Comparison of ENCODE assay signal across 16 cellular contexts in the genomic region with DNA sequence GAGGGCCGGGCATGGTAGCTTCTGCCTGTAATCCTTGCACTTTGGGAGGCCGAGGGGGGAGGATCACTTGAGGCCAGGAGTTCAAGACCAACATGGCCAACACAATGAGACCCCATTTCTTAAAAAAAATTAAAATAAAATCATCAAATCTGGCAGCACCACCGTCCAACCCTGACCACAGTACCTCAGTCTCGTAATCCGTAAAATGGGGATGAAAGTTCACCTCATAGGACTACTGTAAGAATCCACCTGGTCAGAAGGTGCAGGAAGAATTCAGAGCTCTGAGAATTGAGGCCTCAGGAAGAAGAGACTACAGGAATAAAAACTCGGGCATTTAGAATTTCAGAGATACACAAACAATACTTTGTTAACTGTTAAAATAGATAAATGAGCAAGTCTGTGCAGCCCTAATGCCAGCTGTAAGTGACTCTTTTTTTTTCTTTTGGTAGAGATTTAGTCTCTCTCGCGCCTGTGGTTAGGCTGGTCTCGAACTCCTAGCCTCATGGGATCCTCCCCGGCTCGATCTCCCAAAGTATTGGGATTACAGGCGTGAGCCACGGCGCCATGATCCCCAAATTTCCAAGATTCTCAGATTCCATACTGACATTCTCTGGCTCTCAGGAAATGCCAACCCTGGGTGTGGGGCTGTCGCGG. TPM values are rescaled to one million over a fixed set of nuclear protein-coding genes. Genes with fewer than 3 reads are reported as not detected.
A peak's percentile ranks its signal among the peaks of the same experiment; 100 is the strongest.
DNase-seq lines count a peak whose midpoint lies in the region; ATAC-seq and TF ChIP-seq lines count a peak whose summit lies in the region.
"Had no signal": no experiment of that assay in that cellular context is flagged by ENCODE, and none has a peak within 500 bp of the region (broad histone marks: within the 10 kb centered on the region; RNA-seq: fewer than 3 reads in every experiment).

No MANE protein-coding gene starts in this region.

- ATAC-seq in HG03378 (IDR thresholded peaks at IDR 0.05; ENCODE audit: unreplicated experiment) = no peak
- ATAC-seq in CD4-positive, alpha-beta T cell (ENCODE audit: poor library complexity) = no peak
- ATAC-seq in stimulated activated naive CD8-positive, alpha-beta T cell treated with anti-CD3 and anti-CD28 coated beads, Interleukin-15, amount 100 ng/mL, for 72 hours = no peak
- ATAC-seq: activated CD4-positive, CD25-positive, alpha-beta regulatory T cell treated with anti-CD3 and anti-CD28 coated beads, Interleukin-2, amount 50 U/mL, for 24 hours; activated naive CD8-positive, alpha-beta T cell treated with anti-CD3 and anti-CD28 coated beads, Interleukin-2, amount 50 U/mL, for 24 hours; stimulated activated naive CD8-positive, alpha-beta T cell treated with anti-CD3 and anti-CD28 coated beads, Interleukin-15, Interleukin-2, amounts not matched to agents 100 U/mL and 50 U/mL, for 24 hours had no signal

- POLR2A ChIA-PET in CD4-positive, alpha-beta T cell (lab: Charles Lee) = interaction anchor here (1.1 to 1.3 kb wide), 2 partner anchors 11 to 79 kb away, joined by 3 to 4 read pairs; no protein-coding TSS in a partner anchor

- DNase-seq in HFF-Myc (ENCODE audit: extremely low read depth, low read depth) = no peak
- DNase-seq in ascending aorta (ENCODE audit: low spot score in 2 of 2) = no peak
- peak; percentile 36 for DNase-seq in fibroblast of pulmonary artery (ENCODE audit: low read depth)
- no peak for DNase-seq in NCI-H1105 treated with DMSO at 0.1 percent for 48 hours (lab: John Stamatoyannopoulos, UW)
- no peak for DNase-seq in CD4-positive, alpha-beta T cell
- DNase-seq in stimulated activated naive CD8-positive, alpha-beta T cell treated with anti-CD3 and anti-CD28 coated beads, Interleukin-15, amount 100 ng/mL, for 72 hours = no peak
- DNase-seq: MG63 had no signal

- peak overlapping the region; percentile 34 to 48 for H3K27ac ChIP-seq in ascending aorta
- peak overlapping the region in 20 of 21 experiments; percentile 64 to 100 (median 96) for H3K27ac ChIP-seq in skin epidermis
- H3K27ac ChIP-seq in CD4-positive, alpha-beta T cell (ENCODE audit: low read depth, low read length) = no peak overlapping the region
- H3K27ac ChIP-seq: C4-2B, GM23248 had no signal

- no peaks in the 10 kb centered on the region for H3K9me3 ChIP-seq in ascending aorta
- no peaks in the 10 kb centered on the region for H3K9me3 ChIP-seq in CD4-positive, alpha-beta T cell (ENCODE audit: control insufficient read depth, low read length)
- H3K9me3 ChIP-seq: MG63 had no signal

- H3K4me1 Mint-ChIP-seq in CD4-positive, alpha-beta T cell (ENCODE audit: low read depth) = peaks cover 42% of the 10 kb centered on the region
- H3K4me1 Mint-ChIP-seq in stimulated activated naive CD8-positive, alpha-beta T cell treated with anti-CD3 and anti-CD28 coated beads, Interleukin-15, amount 100 ng/mL, for 72 hours = peaks cover 64% of the 10 kb centered on the region

- peaks cover 9% of the 10 kb centered on the region for H3K36me3 Mint-ChIP-seq in CD4-positive, alpha-beta T cell (ENCODE audit: low read depth)
- H3K36me3 Mint-ChIP-seq: naive B cell had no signal

- H3K9me3 Mint-ChIP-seq in CD4-positive, alpha-beta T cell = no peaks in the 10 kb centered on the region
- no peaks in the 10 kb centered on the region for H3K9me3 Mint-ChIP-seq in stimulated activated naive CD8-positive, alpha-beta T cell treated with anti-CD3 and anti-CD28 coated beads, Interleukin-15, amount 100 ng/mL, for 72 hours
- H3K9me3 Mint-ChIP-seq: activated naive CD8-positive, alpha-beta T cell treated with anti-CD3 and anti-CD28 coated beads, Interleukin-2, amount 50 U/mL, for 24 hours; dendritic cell treated with granulocyte-macrophage colony-stimulating factor and Interleukin-4, amounts not matched to agents 40 ng/mL and 50 ng/mL, for 4 days; naive B cell had no signal

- no peak overlapping the region for H3K27ac Mint-ChIP-seq in CD4-positive, alpha-beta T cell
- H3K27ac Mint-ChIP-seq in stimulated activated naive CD8-positive, alpha-beta T cell treated with anti-CD3 and anti-CD28 coated beads, Interleukin-15, amount 100 ng/mL, for 72 hours = no peak overlapping the region
- H3K27ac Mint-ChIP-seq: activated naive CD8-positive, alpha-beta T cell treated with anti-CD3 and anti-CD28 coated beads, Interleukin-2, amount 50 U/mL, for 24 hours; dendritic cell treated with granulocyte-macrophage colony-stimulating factor and Interleukin-4, amounts not matched to agents 40 ng/mL and 50 ng/mL, for 4 days; naive B cell had no signal

- intact Hi-C loops in ascending aorta (cut with DNase I) = no loop called here
- intact Hi-C loops in CD4-positive, alpha-beta T cell (cut with DNase I, micrococcal nuclease) = loop anchor here in 1 of 2 experiments (10.0 kb wide), 2 partner anchors 147 to 463 kb away; a partner anchor contains a TSS

- H3K4me1 ChIP-seq in ascending aorta = peaks cover 7 to 32% of the 10 kb centered on the region in 2 donors

- peaks cover 73% of the 10 kb centered on the region for H3K27me3 Mint-ChIP-seq in CD4-positive, alpha-beta T cell
- H3K27me3 Mint-ChIP-seq in stimulated activated naive CD8-positive, alpha-beta T cell treated with anti-CD3 and anti-CD28 coated beads, Interleukin-15, amount 100 ng/mL, for 72 hours = peaks cover 61% of the 10 kb centered on the region

- no peaks in the 10 kb centered on the region for H3K36me3 ChIP-seq in ascending aorta

- no peak overlapping the region for H3K4me3 Mint-ChIP-seq in CD4-positive, alpha-beta T cell
- H3K4me3 Mint-ChIP-seq in stimulated activated naive CD8-positive, alpha-beta T cell treated with anti-CD3 and anti-CD28 coated beads, Interleukin-15, amount 100 ng/mL, for 72 hours = peak overlapping the region in 1 of 2 donors; percentile 21
- H3K4me3 Mint-ChIP-seq: activated naive CD8-positive, alpha-beta T cell treated with anti-CD3 and anti-CD28 coated beads, Interleukin-2, amount 50 U/mL, for 24 hours; dendritic cell treated with granulocyte-macrophage colony-stimulating factor and Interleukin-4, amounts not matched to agents 40 ng/mL and 50 ng/mL, for 4 days had no signal

- TF ChIP-seq CTCF in HFF-Myc (IDR thresholded peaks at IDR 0.05; ENCODE audit: low read depth, low read length, missing control alignments) (peak; percentile 70), ascending aorta (IDR thresholded peaks at IDR 0.05) (no peak), fibroblast of pulmonary artery (IDR thresholded peaks at IDR 0.05; ENCODE audit: low read length, missing control alignments) (peak; percentile 36)
- TF ChIP-seq CTCF in CD4-positive, alpha-beta T cell (IDR thresholded peaks at IDR 0.05) = no peak

- no peak overlapping the region for H3K4me3 ChIP-seq in HFF-Myc (replicated peaks; ENCODE audit: low read depth, low read length)
- peak overlapping the region in 1 of 2 donors; percentile 25 for H3K4me3 ChIP-seq in ascending aorta
- H3K4me3 ChIP-seq in fibroblast of pulmonary artery (replicated peaks; ENCODE audit: low read depth, low read length) = no peak overlapping the region
- H3K4me3 ChIP-seq in skin epidermis = peak overlapping the region in 6 of 7 experiments; percentile 64 to 83 (median 73)
- H3K4me3 ChIP-seq: GM23248, MG63 had no signal

- H3K27me3 ChIP-seq in ascending aorta = no peaks in the 10 kb centered on the region
- peaks cover 43% of the 10 kb centered on the region for H3K27me3 ChIP-seq in CD4-positive, alpha-beta T cell (ENCODE audit: control insufficient read depth, insufficient read depth, low read length)
- H3K27me3 ChIP-seq: MG63 had no signal

- CTCF ChIA-PET in CD4-positive, alpha-beta T cell (lab: Charles Lee) = interaction anchor here (0.9 to 3.5 kb wide), 4 partner anchors 22 to 84 kb away, joined by 3 to 22 read pairs (median 12); a partner anchor contains a TSS

RNA-seq across cellular contexts. Expression of a gene that starts 2.9 kb away (rescaled TPM):
- 27.8 TPM for total RNA-seq in ascending aorta
- 1 to 10 TPM; 1.5 to 3.7 TPM for total RNA-seq in CD4-positive, alpha-beta T cell

RNA-seq across cellular contexts. Expression of a gene that starts 4.5 kb away (rescaled TPM):
- total RNA-seq in ascending aorta = 3.7 TPM
- under 1 TPM; 0.16 to 0.28 TPM for total RNA-seq in CD4-positive, alpha-beta T cell

RNA-seq across cellular contexts. Expression of a gene that starts 21.8 kb away (rescaled TPM):
- total RNA-seq in ascending aorta = 142 TPM
- total RNA-seq in CD4-positive, alpha-beta T cell = 10 to 100 TPM; 32.5 to 32.6 TPM

RNA-seq across cellular contexts. Expression of a gene that starts 31.6 kb away (rescaled TPM):
- total RNA-seq in ascending aorta = 22.4 TPM
- total RNA-seq in CD4-positive, alpha-beta T cell = 1 to 10 TPM; 8.7 to 9.6 TPM

Comparison
In these comparisons a context has a peak if more than half of its experiments do, and no peak if none do; other contexts are left out.
1. H3K4me3 ChIP-seq: peak in skin epidermis (6 of 7); none in HFF-Myc (single experiment) and fibroblast of pulmonary artery (single experiment).
2. CTCF ChIP-seq: peak in HFF-Myc (single experiment) and fibroblast of pulmonary artery (single experiment); none in ascending aorta (0 of 3) and CD4-positive, alpha-beta T cell (single experiment).